Comparison of ENCODE assay signal across 32 cellular contexts in the genomic region with DNA sequence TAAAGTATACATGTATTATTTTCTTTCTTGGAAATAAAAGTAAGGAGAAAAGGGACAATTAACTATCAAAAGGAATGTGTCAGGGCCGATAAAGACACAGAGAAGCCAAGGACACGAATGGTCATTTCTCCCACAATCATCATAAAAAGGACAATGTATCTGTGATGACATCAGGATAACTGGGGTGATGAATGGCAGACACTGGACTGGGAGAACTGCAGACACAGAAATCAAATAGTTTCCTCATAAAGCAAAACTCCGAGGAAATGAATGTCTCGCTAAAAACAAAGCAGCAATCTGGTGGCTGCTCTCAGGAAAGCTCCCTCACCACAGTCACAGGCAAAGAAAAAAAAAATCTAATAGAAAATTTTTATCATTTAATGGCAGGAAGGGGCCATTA.
"Had no signal": no experiment of that assay in that cellular context is flagged by ENCODE, and none has a peak within 500 bp of the region (broad histone marks: within the 10 kb centered on the region; RNA-seq: fewer than 3 reads in every experiment).

No MANE protein-coding gene starts in this region.

- H3K27me3 Mint-ChIP-seq: activated CD4-positive, alpha-beta memory T cell treated with anti-CD3 and anti-CD28 coated beads for 36 hours; activated CD8-positive, alpha-beta memory T cell treated with anti-CD3 and anti-CD28 coated beads, Interleukin-2, amount 10 ng/mL, durations not matched to agents 7 days and 5 days had no signal

- H3K27ac Mint-ChIP-seq: activated B cell treated with CpG ODN at 0.5 μM for 24 hours; activated CD4-positive, alpha-beta memory T cell treated with anti-CD3 and anti-CD28 coated beads for 36 hours; activated CD8-positive, alpha-beta memory T cell treated with anti-CD3 and anti-CD28 coated beads, Interleukin-2, amount 10 ng/mL, durations not matched to agents 7 days and 5 days; activated CD8-positive, alpha-beta T cell treated with anti-CD3 and anti-CD28 coated beads, Interleukin-2, amount 10 ng/mL, durations not matched to agents 7 days and 5 days; activated naive CD4-positive, alpha-beta T cell treated with anti-CD3 and anti-CD28 coated beads for 36 hours; activated naive CD4-positive, alpha-beta T cell treated with anti-CD3 and anti-CD28 coated beads, Interleukin-2, amount 50 U/mL, for 72 hours; activated naive CD8-positive, alpha-beta T cell treated with anti-CD3 and anti-CD28 coated beads, Interleukin-2, amount 10 ng/mL, durations not matched to agents 7 days and 5 days; activated T-helper 1 cell treated with anti-CD3 and anti-CD28 coated beads, Interleukin-12 subunit alpha, Interleukin-12 subunit beta, Interleukin-2, Interleukin-4 antibody, amounts not matched to agents 30 ng/mL and 10 ng/mL and 1 ng/mL, durations not matched to agents 14 hours and 24 hours and 36 hours; activated T-helper 2 cell treated with anti-CD3 and anti-CD28 coated beads, Interferon-gamma antibody, Interleukin-2, Interleukin-4, amounts not matched to agents 10 μg/mL and 5 μg/mL and 100 μg/mL, durations not matched to agents 14 hours and 24 hours and 36 hours; effector memory CD8-positive, alpha-beta T cell; T-helper 17 cell; T-helper 2 cell treated with Interferon-gamma antibody and Interleukin-4, amounts not matched to agents 5 μg/mL and 100 μg/mL, for 36 hours had no signal

- ATAC-seq: activated CD4-positive, CD25-positive, alpha-beta regulatory T cell treated with anti-CD3 and anti-CD28 coated beads, Interleukin-2, amount 50 U/mL, for 24 hours; activated CD8-positive, alpha-beta memory T cell treated with anti-CD3 and anti-CD28 coated beads, Interleukin-2, amount 10 ng/mL, durations not matched to agents 7 days and 5 days; activated CD8-positive, alpha-beta T cell treated with anti-CD3 and anti-CD28 coated beads, Interleukin-2, amount 10 ng/mL, durations not matched to agents 7 days and 5 days; activated naive CD4-positive, alpha-beta T cell treated with anti-CD3 and anti-CD28 coated beads, Interleukin-2, amount 50 U/mL, for 72 hours; effector memory CD8-positive, alpha-beta T cell; gastroesophageal sphincter; heart right ventricle; T-helper 17 cell had no signal

- H3K4me1 Mint-ChIP-seq: activated B cell treated with CpG ODN at 0.5 μM for 24 hours; activated CD8-positive, alpha-beta memory T cell treated with anti-CD3 and anti-CD28 coated beads, Interleukin-2, amount 10 ng/mL, durations not matched to agents 7 days and 5 days; activated naive CD8-positive, alpha-beta T cell treated with anti-CD3 and anti-CD28 coated beads, Interleukin-2, amount 10 ng/mL, durations not matched to agents 7 days and 5 days had no signal

- H3K36me3 Mint-ChIP-seq: activated CD4-positive, alpha-beta memory T cell treated with anti-CD3 and anti-CD28 coated beads for 36 hours; activated CD8-positive, alpha-beta memory T cell treated with anti-CD3 and anti-CD28 coated beads, Interleukin-2, amount 10 ng/mL, durations not matched to agents 7 days and 5 days; activated naive CD4-positive, alpha-beta T cell treated with anti-CD3 and anti-CD28 coated beads, Interleukin-2, amount 50 U/mL, for 72 hours; activated naive CD8-positive, alpha-beta T cell treated with anti-CD3 and anti-CD28 coated beads, Interleukin-2, amount 10 ng/mL, durations not matched to agents 7 days and 5 days had no signal

- H3K9me3 Mint-ChIP-seq: activated B cell treated with CpG ODN at 0.5 μM for 24 hours; activated CD4-positive, alpha-beta memory T cell treated with anti-CD3 and anti-CD28 coated beads for 36 hours; activated naive CD4-positive, alpha-beta T cell treated with anti-CD3 and anti-CD28 coated beads for 36 hours; activated naive CD4-positive, alpha-beta T cell treated with anti-CD3 and anti-CD28 coated beads, Interleukin-2, amount 50 U/mL, for 72 hours; activated T-helper 1 cell treated with anti-CD3 and anti-CD28 coated beads, Interleukin-12 subunit alpha, Interleukin-12 subunit beta, Interleukin-2, Interleukin-4 antibody, amounts not matched to agents 30 ng/mL and 10 ng/mL and 1 ng/mL, durations not matched to agents 14 hours and 24 hours and 36 hours; activated T-helper 2 cell treated with anti-CD3 and anti-CD28 coated beads, Interferon-gamma antibody, Interleukin-2, Interleukin-4, amounts not matched to agents 10 μg/mL and 5 μg/mL and 100 μg/mL, durations not matched to agents 14 hours and 24 hours and 36 hours; effector memory CD8-positive, alpha-beta T cell; T-helper 2 cell treated with Interferon-gamma antibody and Interleukin-4, amounts not matched to agents 5 μg/mL and 100 μg/mL, for 36 hours had no signal

- DNase-seq: activated B cell treated with CpG ODN at 0.5 μM for 24 hours; activated CD4-positive, alpha-beta memory T cell treated with anti-CD3 and anti-CD28 coated beads for 36 hours; activated CD4-positive, alpha-beta T cell treated with anti-CD3 and anti-CD28 coated beads for 48 hours; activated CD8-positive, alpha-beta memory T cell treated with anti-CD3 and anti-CD28 coated beads, Interleukin-2, amount 10 ng/mL, durations not matched to agents 7 days and 5 days; activated CD8-positive, alpha-beta memory T cell treated with anti-CD3 and anti-CD28 coated beads, Interleukin-2, amount 50 U/mL, for 4 hours; activated CD8-positive, alpha-beta T cell treated with anti-CD3 and anti-CD28 coated beads, Interleukin-2, amount 10 ng/mL, durations not matched to agents 7 days and 5 days; activated effector memory CD4-positive, alpha-beta T cell treated with anti-CD3 and anti-CD28 coated beads, Interleukin-2, amount 50 U/mL, for 16 hours; activated naive CD4-positive, alpha-beta T cell treated with anti-CD3 and anti-CD28 coated beads for 36 hours; activated naive CD8-positive, alpha-beta T cell treated with anti-CD3 and anti-CD28 coated beads, Interleukin-2, amount 10 ng/mL, durations not matched to agents 7 days and 5 days; activated T-cell treated with anti-CD3 and anti-CD28 coated beads, Interleukin-2, amount 50 U/mL, for 1 hour; activated T-cell treated with anti-CD3 and anti-CD28 coated beads, Interleukin-2, amount 50 U/mL, for 48 hours; amniotic stem cell; anterior cingulate cortex; caudate nucleus; cortex of kidney; dermis blood vessel endothelial cell; effector CD4-positive, alpha-beta T cell; effector memory CD8-positive, alpha-beta T cell; erythroblast; esophagus squamous epithelium; foreskin melanocyte; heart right ventricle; T-helper 1 cell; T-helper 17 cell; T1000; WERI-Rb-1 had no signal

- H3K4me3 Mint-ChIP-seq: activated B cell treated with CpG ODN at 0.5 μM for 24 hours; activated CD4-positive, alpha-beta memory T cell treated with anti-CD3 and anti-CD28 coated beads for 36 hours; activated CD8-positive, alpha-beta memory T cell treated with anti-CD3 and anti-CD28 coated beads, Interleukin-2, amount 10 ng/mL, durations not matched to agents 7 days and 5 days; activated CD8-positive, alpha-beta T cell treated with anti-CD3 and anti-CD28 coated beads, Interleukin-2, amount 10 ng/mL, durations not matched to agents 7 days and 5 days; activated naive CD4-positive, alpha-beta T cell treated with anti-CD3 and anti-CD28 coated beads for 36 hours; activated naive CD8-positive, alpha-beta T cell treated with anti-CD3 and anti-CD28 coated beads, Interleukin-2, amount 10 ng/mL, durations not matched to agents 7 days and 5 days; activated T-helper 1 cell treated with anti-CD3 and anti-CD28 coated beads, Interleukin-12 subunit alpha, Interleukin-12 subunit beta, Interleukin-2, Interleukin-4 antibody, amounts not matched to agents 30 ng/mL and 10 ng/mL and 1 ng/mL, durations not matched to agents 14 hours and 24 hours and 36 hours; effector memory CD8-positive, alpha-beta T cell; T-helper 17 cell; T-helper 2 cell treated with Interferon-gamma antibody and Interleukin-4, amounts not matched to agents 5 μg/mL and 100 μg/mL, for 36 hours had no signal
